ENCODE assay signal across 17 cellular contexts in the genomic region with DNA sequence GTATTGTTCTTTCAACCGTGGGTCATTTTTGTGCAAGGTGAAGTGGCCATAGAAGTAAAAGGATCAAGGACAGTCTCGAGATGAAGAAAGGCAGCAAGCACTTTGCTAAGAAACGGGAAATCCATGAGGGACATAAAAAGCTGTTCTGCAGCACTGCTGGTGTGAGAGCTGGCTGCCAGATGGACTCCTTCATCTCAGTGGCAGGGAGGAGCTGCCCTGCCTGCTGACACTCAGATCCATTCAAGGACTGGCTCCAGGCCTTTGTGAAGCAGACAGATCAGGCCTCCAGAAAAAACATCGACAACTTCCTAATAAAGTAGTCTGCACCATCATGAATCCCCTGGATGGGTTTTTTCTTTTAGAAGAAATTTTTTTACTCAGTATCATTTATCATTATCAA. TPM values are rescaled to one million over a fixed set of nuclear protein-coding genes. Genes with fewer than 3 reads are reported as not detected.
DNase-seq lines count a peak whose midpoint lies in the region; ATAC-seq, FAIRE-seq and TF ChIP-seq lines count a peak whose summit lies in the region.
"Had no signal": no experiment of that assay in that cellular context is flagged by ENCODE, and none has a peak within 500 bp of the region (broad histone marks: within the 10 kb centered on the region; RNA-seq: fewer than 3 reads in every experiment).

No MANE protein-coding gene starts in this region.

- DNase-seq in activated naive CD8-positive, alpha-beta T cell treated with anti-CD3 and anti-CD28 coated beads for 36 hours, result no peak
- DNase-seq in activated naive CD8-positive, alpha-beta T cell treated with anti-CD3 and anti-CD28 coated beads, Interleukin-2, amount 50 U/mL, for 24 hours, result no peak
- DNase-seq in esophagus muscularis mucosa (ENCODE audit: extremely low spot score) (no peak), naive B cell (no peak), GM12892 (ENCODE audit: insufficient read length) (no peak), NCI-H82 treated with DMSO at 0.1 percent for 48 hours (lab: John Stamatoyannopoulos, UW; ENCODE audit: unreplicated experiment) (no peak), H54 (ENCODE audit: insufficient read length, low spot score) (no peak), NCI-H510A (lab: John Stamatoyannopoulos, UW) (no peak)
- DNase-seq: amniotic stem cell; central memory CD4-positive, alpha-beta T cell; effector memory CD8-positive, alpha-beta T cell; IMR-90; NCI-H1436 treated with DMSO at 0.1 percent for 48 hours; stimulated activated CD4-positive, alpha-beta T cell treated with anti-CD3 and anti-CD28 coated beads, Interleukin-2, amount 100 ng/mL, for 48 hours had no signal

- TF ChIP-seq POLR2A in esophagus muscularis mucosa (IDR thresholded peaks at IDR 0.05; ENCODE audit: low read depth) (no peak), GM12892 (IDR thresholded peaks at IDR 0.05; ENCODE audit: low read depth, low read length) (no peak), H54 (IDR thresholded peaks at IDR 0.05; ENCODE audit: low read depth, low read length) (no peak)

- H3K4me3 Mint-ChIP-seq in activated naive CD8-positive, alpha-beta T cell treated with anti-CD3 and anti-CD28 coated beads for 36 hours, result no peak overlapping the region
- no peak overlapping the region for H3K4me3 Mint-ChIP-seq in activated naive CD8-positive, alpha-beta T cell treated with anti-CD3 and anti-CD28 coated beads, Interleukin-2, amount 50 U/mL, for 24 hours
- no peak overlapping the region for H3K4me3 Mint-ChIP-seq in naive B cell
- H3K4me3 Mint-ChIP-seq: CD14-positive monocyte; effector memory CD8-positive, alpha-beta T cell; T-helper 2 cell treated with Interferon-gamma antibody and Interleukin-4, amounts not matched to agents 5 μg/mL and 100 μg/mL, for 36 hours had no signal

- intact Hi-C loops in esophagus muscularis mucosa (cut with DNase I), result no loop called here

- no peak overlapping the region for H3K4me3 ChIP-seq in esophagus muscularis mucosa
- H3K4me3 ChIP-seq: skin epidermis had no signal

- no peak for TF ChIP-seq EP300 in esophagus muscularis mucosa (IDR thresholded peaks at IDR 0.05)

- peaks cover 0 to 20% (median 17%) of the 10 kb centered on the region in 4 donors for H3K4me1 ChIP-seq in esophagus muscularis mucosa

- H3K27ac ChIP-seq in esophagus muscularis mucosa (replicated peaks in 1 of 4), result peak overlapping the region; percentile 40 to 64 (median 52)

- H3K4me1 Mint-ChIP-seq in activated naive CD8-positive, alpha-beta T cell treated with anti-CD3 and anti-CD28 coated beads for 36 hours, result peaks cover 8% of the 10 kb centered on the region
- H3K4me1 Mint-ChIP-seq in activated naive CD8-positive, alpha-beta T cell treated with anti-CD3 and anti-CD28 coated beads, Interleukin-2, amount 50 U/mL, for 24 hours, result peaks cover 16% of the 10 kb centered on the region
- no peaks in the 10 kb centered on the region for H3K4me1 Mint-ChIP-seq in naive B cell

- no peaks in the 10 kb centered on the region for H3K9me3 ChIP-seq in esophagus muscularis mucosa

- H3K9me3 Mint-ChIP-seq in activated naive CD8-positive, alpha-beta T cell treated with anti-CD3 and anti-CD28 coated beads for 36 hours, result no peaks in the 10 kb centered on the region
- no peaks in the 10 kb centered on the region for H3K9me3 Mint-ChIP-seq in activated naive CD8-positive, alpha-beta T cell treated with anti-CD3 and anti-CD28 coated beads, Interleukin-2, amount 50 U/mL, for 24 hours
- H3K9me3 Mint-ChIP-seq in naive B cell, result no peaks in the 10 kb centered on the region
- H3K9me3 Mint-ChIP-seq: CD14-positive monocyte; effector memory CD8-positive, alpha-beta T cell; T-helper 2 cell treated with Interferon-gamma antibody and Interleukin-4, amounts not matched to agents 5 μg/mL and 100 μg/mL, for 36 hours had no signal

- no peaks in the 10 kb centered on the region for H3K27me3 Mint-ChIP-seq in activated naive CD8-positive, alpha-beta T cell treated with anti-CD3 and anti-CD28 coated beads for 36 hours
- H3K27me3 Mint-ChIP-seq in activated naive CD8-positive, alpha-beta T cell treated with anti-CD3 and anti-CD28 coated beads, Interleukin-2, amount 50 U/mL, for 24 hours, result no peaks in the 10 kb centered on the region
- no peaks in the 10 kb centered on the region for H3K27me3 Mint-ChIP-seq in naive B cell
- H3K27me3 Mint-ChIP-seq: effector memory CD8-positive, alpha-beta T cell had no signal

- 29% methylated on average over 4 of the region's 4 CpGs for WGBS in esophagus muscularis mucosa

- TF ChIP-seq CTCF in esophagus muscularis mucosa (IDR thresholded peaks at IDR 0.05), result no peak

- peak overlapping the region; percentile 16 for H3K27ac Mint-ChIP-seq in activated naive CD8-positive, alpha-beta T cell treated with anti-CD3 and anti-CD28 coated beads for 36 hours
- H3K27ac Mint-ChIP-seq in activated naive CD8-positive, alpha-beta T cell treated with anti-CD3 and anti-CD28 coated beads, Interleukin-2, amount 50 U/mL, for 24 hours, result no peak overlapping the region
- H3K27ac Mint-ChIP-seq in naive B cell, result peak overlapping the region in 5 of 6 donors; percentile 37 to 89 (median 53)
- H3K27ac Mint-ChIP-seq: T-helper 2 cell treated with Interferon-gamma antibody and Interleukin-4, amounts not matched to agents 5 μg/mL and 100 μg/mL, for 36 hours had no signal

- no peaks in the 10 kb centered on the region for H3K27me3 ChIP-seq in esophagus muscularis mucosa

- peaks cover 78 to 100% (median 97%) of the 10 kb centered on the region in 4 donors for H3K36me3 ChIP-seq in esophagus muscularis mucosa

- H3K36me3 Mint-ChIP-seq in activated naive CD8-positive, alpha-beta T cell treated with anti-CD3 and anti-CD28 coated beads for 36 hours, result peaks cover 15% of the 10 kb centered on the region
- peaks cover 62% of the 10 kb centered on the region for H3K36me3 Mint-ChIP-seq in activated naive CD8-positive, alpha-beta T cell treated with anti-CD3 and anti-CD28 coated beads, Interleukin-2, amount 50 U/mL, for 24 hours (ENCODE audit: low read depth)
- H3K36me3 Mint-ChIP-seq in naive B cell, result peaks cover 0 to 58% of the 10 kb centered on the region in 2 donors

- no peak for ATAC-seq in activated naive CD8-positive, alpha-beta T cell treated with anti-CD3 and anti-CD28 coated beads, Interleukin-2, amount 50 U/mL, for 24 hours
- ATAC-seq in naive B cell (ENCODE audit: low read depth in 2 of 2), result no peak
- ATAC-seq: effector memory CD8-positive, alpha-beta T cell had no signal

- FAIRE-seq in GM12892 (lab: Jason Lieb, UNC), result no peak
- FAIRE-seq in H54 (lab: Jason Lieb, UNC), result no peak

RNA-seq across cellular contexts. Expression of a gene that starts 29.5 kb away (rescaled TPM):
- 10 to 100 TPM; 29.7 to 30.8 TPM for total RNA-seq in activated naive CD8-positive, alpha-beta T cell treated with anti-CD3 and anti-CD28 coated beads for 36 hours
- 10 to 100 TPM; 24.9 to 41.0 (median 31.0) TPM for total RNA-seq in esophagus muscularis mucosa
- polyA plus RNA-seq in naive B cell (ENCODE audit: low read depth in 6 of 6), result 10 to 100 TPM; 40.1 to 98.1 (median 88.1) TPM
- 22.8 TPM for polyA plus RNA-seq in GM12892 (2012; ENCODE audit: missing spikeins)

RNA-seq across cellular contexts. Expression of a gene that starts 53.5 kb away (rescaled TPM):
- 10 to 100 TPM; 19.7 to 22.3 TPM for total RNA-seq in activated naive CD8-positive, alpha-beta T cell treated with anti-CD3 and anti-CD28 coated beads for 36 hours
- 10 to 100 TPM; 39.9 to 63.7 (median 45.6) TPM for total RNA-seq in esophagus muscularis mucosa
- 10 to 100 TPM in 3 of 6 donors, 1 to 10 TPM in 3; 8.5 to 17.9 (median 10.8) TPM for polyA plus RNA-seq in naive B cell (ENCODE audit: low read depth in 6 of 6)
- 11.4 TPM for polyA plus RNA-seq in GM12892 (2012; ENCODE audit: missing spikeins)
